20 cellular contexts compared by ENCODE assay signal in the genomic region with DNA sequence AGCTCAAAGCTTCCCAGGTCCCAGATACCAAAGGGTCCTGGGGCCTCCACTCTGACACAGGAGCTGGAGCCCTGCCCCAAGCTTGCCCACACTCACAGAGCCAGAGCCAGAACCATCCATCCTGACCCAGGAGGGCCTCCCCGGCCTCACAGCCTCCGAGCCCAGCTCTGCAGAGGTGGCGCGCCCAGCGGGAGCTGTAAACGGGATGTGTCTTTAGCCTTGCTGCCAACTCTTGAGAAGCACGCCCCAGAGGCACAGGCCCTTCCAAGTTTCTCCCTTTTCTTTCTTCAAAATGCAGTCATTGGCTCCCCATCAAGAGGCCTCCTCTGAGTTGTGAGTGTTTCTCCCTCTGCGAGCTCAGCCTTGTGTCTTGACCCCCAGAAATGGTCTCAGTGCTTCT.
DNase-seq lines count a peak whose midpoint lies in the region; ATAC-seq and TF ChIP-seq lines count a peak whose summit lies in the region.
"Had no signal": no experiment of that assay in that cellular context is flagged by ENCODE, and none has a peak within 500 bp of the region (broad histone marks: within the 10 kb centered on the region; RNA-seq: fewer than 3 reads in every experiment).

No MANE protein-coding gene starts in this region.

- peaks cover 4% of the 10 kb centered on the region; the same call in 1 of the 2 replicates for H3K27me3 ChIP-seq in GM23248 (replicated peaks; ENCODE audit: insufficient read depth)
- H3K27me3 ChIP-seq: BLaER1, Peyer's patch, SJSA1 had no signal

- no peak overlapping the region for H3K9ac ChIP-seq in GM23248
- H3K9ac ChIP-seq: BLaER1 had no signal

- peak overlapping the region in 1 of 5 experiments; percentile 37 for H3K4me3 Mint-ChIP-seq in brain
- no peak overlapping the region for H3K4me3 Mint-ChIP-seq in stimulated activated effector memory CD8-positive, alpha-beta T cell treated with anti-CD3 and anti-CD28 coated beads, Interleukin-12 subunit alpha, Interleukin-12 subunit beta, amount 100 ng/mL, for 72 hours
- H3K4me3 Mint-ChIP-seq: CD4-positive, alpha-beta T cell had no signal

- no peaks in the 10 kb centered on the region for H3K36me3 Mint-ChIP-seq in brain
- no peaks in the 10 kb centered on the region for H3K36me3 Mint-ChIP-seq in stimulated activated effector memory CD8-positive, alpha-beta T cell treated with anti-CD3 and anti-CD28 coated beads, Interleukin-12 subunit alpha, Interleukin-12 subunit beta, amount 100 ng/mL, for 72 hours

- in situ Hi-C loops in GM23248 (cut with MboI) = no loop called here

- no peaks in the 10 kb centered on the region for H3K79me2 ChIP-seq in GM23248 (ENCODE audit: insufficient read depth)

- H3K27ac Mint-ChIP-seq in brain = peak overlapping the region; percentile 35 to 69 (median 53)
- peak overlapping the region; percentile 50 for H3K27ac Mint-ChIP-seq in stimulated activated effector memory CD8-positive, alpha-beta T cell treated with anti-CD3 and anti-CD28 coated beads, Interleukin-12 subunit alpha, Interleukin-12 subunit beta, amount 100 ng/mL, for 72 hours
- H3K27ac Mint-ChIP-seq: CD4-positive, alpha-beta T cell had no signal

- no peaks in the 10 kb centered on the region for H3K36me3 ChIP-seq in GM23248 (ENCODE audit: low read depth)
- H3K36me3 ChIP-seq: BLaER1, Peyer's patch, SJSA1 had no signal

- no peak for TF ChIP-seq CTCF in brain (conservative IDR thresholded peaks at IDR 0.05)

- no peaks in the 10 kb centered on the region for H3F3A ChIP-seq in GM23248 (ENCODE audit: insufficient read depth)

- no peaks in the 10 kb centered on the region for H3K4me1 ChIP-seq in GM23248 (ENCODE audit: insufficient read depth)
- H3K4me1 ChIP-seq: Peyer's patch had no signal

- H3K9me3 Mint-ChIP-seq in brain = peaks cover 0 to 11% (median 4%) of the 10 kb centered on the region in 5 experiments
- H3K9me3 Mint-ChIP-seq in stimulated activated effector memory CD8-positive, alpha-beta T cell treated with anti-CD3 and anti-CD28 coated beads, Interleukin-12 subunit alpha, Interleukin-12 subunit beta, amount 100 ng/mL, for 72 hours = no peaks in the 10 kb centered on the region
- H3K9me3 Mint-ChIP-seq: CD4-positive, alpha-beta T cell had no signal

- no peaks in the 10 kb centered on the region for H3K9me2 ChIP-seq in GM23248 (ENCODE audit: insufficient read depth)

- no peaks in the 10 kb centered on the region for H4K20me1 ChIP-seq in GM23248 (ENCODE audit: insufficient read depth)
- H4K20me1 ChIP-seq: BLaER1 had no signal

- peaks cover 24% of the 10 kb centered on the region for H3K4me1 Mint-ChIP-seq in brain
- H3K4me1 Mint-ChIP-seq in stimulated activated effector memory CD8-positive, alpha-beta T cell treated with anti-CD3 and anti-CD28 coated beads, Interleukin-12 subunit alpha, Interleukin-12 subunit beta, amount 100 ng/mL, for 72 hours = peaks cover 7% of the 10 kb centered on the region

- no peak overlapping the region for H3K4me3 ChIP-seq in GM23248
- H3K4me3 ChIP-seq: BLaER1, K562, Peyer's patch, SJSA1 had no signal

- WGBS in GM23248 (ENCODE audit: low coverage in 1 of 2, low lambda C conversion rate in 2 of 2, missing lambda C conversion rate in 2 of 2), 2 experiments = 6% methylated on average over 8 of the region's 8 CpGs

- no peak overlapping the region for H2AFZ ChIP-seq in GM23248

- no peak overlapping the region for H3K27ac ChIP-seq in GM23248
- H3K27ac ChIP-seq: BLaER1, HL-60, Peyer's patch, SJSA1 had no signal

- TF ChIP-seq POLR2A in GM18505 (IDR thresholded peaks at IDR 0.05; ENCODE audit: borderline replicate concordance, extremely low read depth, insufficient read depth, insufficient read length) = no peak

- no peak for ATAC-seq in stimulated activated effector memory CD8-positive, alpha-beta T cell treated with anti-CD3 and anti-CD28 coated beads, Interleukin-12 subunit alpha, Interleukin-12 subunit beta, amount 100 ng/mL, for 72 hours
- no peak for ATAC-seq in GM18505 (IDR thresholded peaks at IDR 0.05; ENCODE audit: unreplicated experiment)
- ATAC-seq: K562 had no signal

- peak; percentile 36 for DNase-seq in GM23248
- peak; percentile 29 for DNase-seq in midbrain (lab: John Stamatoyannopoulos, UW)
- DNase-seq in stimulated activated effector memory CD8-positive, alpha-beta T cell treated with anti-CD3 and anti-CD28 coated beads, Interleukin-12 subunit alpha, Interleukin-12 subunit beta, amount 100 ng/mL, for 72 hours (ENCODE audit: low spot score in 2 of 2) = no peak
- no peak for DNase-seq in KG1 (lab: John Stamatoyannopoulos, UW)
- DNase-seq in NCI-H748 (lab: John Stamatoyannopoulos, UW; ENCODE audit: unreplicated experiment) = no peak
- DNase-seq: CD4-positive, alpha-beta T cell; COR-L47; DMS79; H7; NCI-H1092; NCI-H1436 treated with DMSO at 0.1 percent for 48 hours; NCI-H1930; NCI-H82; Peyer's patch had no signal

- H3K4me2 ChIP-seq in GM23248 (ENCODE audit: unreplicated experiment) = no peak overlapping the region
- H3K4me2 ChIP-seq: BLaER1 had no signal

- no peaks in the 10 kb centered on the region for H3K9me3 ChIP-seq in GM23248 (ENCODE audit: low read depth)
- H3K9me3 ChIP-seq: BLaER1, Peyer's patch, SJSA1 had no signal

- no peaks in the 10 kb centered on the region for H3K27me3 Mint-ChIP-seq in brain
- H3K27me3 Mint-ChIP-seq: CD4-positive, alpha-beta T cell had no signal

Comparison
In these comparisons a context has a peak if more than half of its experiments do, and no peak if none do; other contexts are left out.
1. DNase-seq: peak in GM23248 (single experiment) and midbrain (single experiment); none in stimulated activated effector memory CD8-positive, alpha-beta T cell treated with anti-CD3 and anti-CD28 coated beads, Interleukin-12 subunit alpha, Interleukin-12 subunit beta, amount 100 ng/mL, for 72 hours (0 of 2), KG1 (single experiment) and NCI-H748 (single experiment).